1 cellular context compared by ENCODE assay signal in the genomic region with DNA sequence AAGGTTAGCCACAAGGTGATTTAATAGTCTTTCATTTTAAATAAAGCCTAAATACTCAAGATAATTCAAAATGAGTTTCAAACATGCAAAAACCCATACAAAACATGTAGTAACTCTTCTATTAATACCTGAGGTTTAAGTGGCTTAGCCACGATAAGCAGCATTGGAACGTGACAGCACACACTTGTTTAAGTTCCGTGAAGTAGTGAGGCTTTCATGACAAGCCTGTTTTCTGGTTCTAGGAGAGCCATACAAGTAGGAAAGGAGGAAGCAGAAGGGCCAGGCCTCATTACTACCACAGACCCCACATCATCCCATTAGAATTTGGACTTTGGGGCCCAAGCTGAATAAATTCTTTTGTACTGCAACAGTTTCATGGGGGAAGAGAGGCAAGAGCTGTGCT.
TF ChIP-seq lines count a peak whose summit lies in the region.

No MANE protein-coding gene starts in this region.

TF ChIP-seq in SK-N-SH, 30 proteins besides CTCF, POLR2A, EP300 and RAD21 (continued from another document):
- TF ChIP-seq EZH2phosphoT487 (IDR thresholded peaks at IDR 0.05; ENCODE audit: borderline replicate concordance, low read depth): no peak
- TF ChIP-seq, protein P1, sequence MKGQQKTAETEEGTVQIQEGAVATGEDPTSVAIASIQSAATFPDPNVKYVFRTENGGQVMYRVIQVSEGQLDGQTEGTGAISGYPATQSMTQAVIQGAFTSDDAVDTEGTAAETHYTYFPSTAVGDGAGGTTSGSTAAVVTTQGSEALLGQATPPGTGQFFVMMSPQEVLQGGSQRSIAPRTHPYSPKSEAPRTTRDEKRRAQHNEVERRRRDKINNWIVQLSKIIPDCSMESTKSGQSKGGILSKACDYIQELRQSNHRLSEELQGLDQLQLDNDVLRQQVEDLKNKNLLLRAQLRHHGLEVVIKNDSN (IDR thresholded peaks at IDR 0.05; ENCODE audit: borderline replicate concordance, low read depth): no peak
- TF ChIP-seq, protein P2, sequence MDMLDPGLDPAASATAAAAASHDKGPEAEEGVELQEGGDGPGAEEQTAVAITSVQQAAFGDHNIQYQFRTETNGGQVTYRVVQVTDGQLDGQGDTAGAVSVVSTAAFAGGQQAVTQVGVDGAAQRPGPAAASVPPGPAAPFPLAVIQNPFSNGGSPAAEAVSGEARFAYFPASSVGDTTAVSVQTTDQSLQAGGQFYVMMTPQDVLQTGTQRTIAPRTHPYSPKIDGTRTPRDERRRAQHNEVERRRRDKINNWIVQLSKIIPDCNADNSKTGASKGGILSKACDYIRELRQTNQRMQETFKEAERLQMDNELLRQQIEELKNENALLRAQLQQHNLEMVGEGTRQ (IDR thresholded peaks at IDR 0.05; ENCODE audit: borderline replicate concordance, low read depth, low read length): no peak
- TF ChIP-seq RXRA (IDR thresholded peaks at IDR 0.05; ENCODE audit: borderline replicate concordance, low read depth): no peak
- no peak for TF ChIP-seq MXI1 (IDR thresholded peaks at IDR 0.05; ENCODE audit: low read depth, low read length)
- no peak for TF ChIP-seq TCF12 (IDR thresholded peaks at IDR 0.05)
- TF ChIP-seq, protein P3, sequence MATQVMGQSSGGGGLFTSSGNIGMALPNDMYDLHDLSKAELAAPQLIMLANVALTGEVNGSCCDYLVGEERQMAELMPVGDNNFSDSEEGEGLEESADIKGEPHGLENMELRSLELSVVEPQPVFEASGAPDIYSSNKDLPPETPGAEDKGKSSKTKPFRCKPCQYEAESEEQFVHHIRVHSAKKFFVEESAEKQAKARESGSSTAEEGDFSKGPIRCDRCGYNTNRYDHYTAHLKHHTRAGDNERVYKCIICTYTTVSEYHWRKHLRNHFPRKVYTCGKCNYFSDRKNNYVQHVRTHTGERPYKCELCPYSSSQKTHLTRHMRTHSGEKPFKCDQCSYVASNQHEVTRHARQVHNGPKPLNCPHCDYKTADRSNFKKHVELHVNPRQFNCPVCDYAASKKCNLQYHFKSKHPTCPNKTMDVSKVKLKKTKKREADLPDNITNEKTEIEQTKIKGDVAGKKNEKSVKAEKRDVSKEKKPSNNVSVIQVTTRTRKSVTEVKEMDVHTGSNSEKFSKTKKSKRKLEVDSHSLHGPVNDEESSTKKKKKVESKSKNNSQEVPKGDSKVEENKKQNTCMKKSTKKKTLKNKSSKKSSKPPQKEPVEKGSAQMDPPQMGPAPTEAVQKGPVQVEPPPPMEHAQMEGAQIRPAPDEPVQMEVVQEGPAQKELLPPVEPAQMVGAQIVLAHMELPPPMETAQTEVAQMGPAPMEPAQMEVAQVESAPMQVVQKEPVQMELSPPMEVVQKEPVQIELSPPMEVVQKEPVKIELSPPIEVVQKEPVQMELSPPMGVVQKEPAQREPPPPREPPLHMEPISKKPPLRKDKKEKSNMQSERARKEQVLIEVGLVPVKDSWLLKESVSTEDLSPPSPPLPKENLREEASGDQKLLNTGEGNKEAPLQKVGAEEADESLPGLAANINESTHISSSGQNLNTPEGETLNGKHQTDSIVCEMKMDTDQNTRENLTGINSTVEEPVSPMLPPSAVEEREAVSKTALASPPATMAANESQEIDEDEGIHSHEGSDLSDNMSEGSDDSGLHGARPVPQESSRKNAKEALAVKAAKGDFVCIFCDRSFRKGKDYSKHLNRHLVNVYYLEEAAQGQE (IDR thresholded peaks at IDR 0.05; ENCODE audit: low read depth, low read length): no peak
- TF ChIP-seq YY1 (IDR thresholded peaks at IDR 0.05; ENCODE audit: low read depth): no peak
- no peak for TF ChIP-seq FOXJ3 (CRISPR knock-in tag; IDR thresholded peaks at IDR 0.05)
- TF ChIP-seq FOXM1 (IDR thresholded peaks at IDR 0.05; ENCODE audit: low read depth): no peak
- TF ChIP-seq MEF2A (IDR thresholded peaks at IDR 0.05; ENCODE audit: borderline replicate concordance, low read depth): no peak
- no peak for TF ChIP-seq ELF1 (IDR thresholded peaks at IDR 0.05)
- TF ChIP-seq, protein P4, sequence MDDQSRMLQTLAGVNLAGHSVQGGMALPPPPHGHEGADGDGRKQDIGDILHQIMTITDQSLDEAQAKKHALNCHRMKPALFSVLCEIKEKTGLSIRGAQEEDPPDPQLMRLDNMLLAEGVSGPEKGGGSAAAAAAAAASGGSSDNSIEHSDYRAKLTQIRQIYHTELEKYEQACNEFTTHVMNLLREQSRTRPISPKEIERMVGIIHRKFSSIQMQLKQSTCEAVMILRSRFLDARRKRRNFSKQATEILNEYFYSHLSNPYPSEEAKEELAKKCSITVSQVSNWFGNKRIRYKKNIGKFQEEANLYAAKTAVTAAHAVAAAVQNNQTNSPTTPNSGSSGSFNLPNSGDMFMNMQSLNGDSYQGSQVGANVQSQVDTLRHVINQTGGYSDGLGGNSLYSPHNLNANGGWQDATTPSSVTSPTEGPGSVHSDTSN (IDR thresholded peaks at IDR 0.05): no peak
- TF ChIP-seq NRF1 (IDR thresholded peaks at IDR 0.05; ENCODE audit: low read depth, low read length): no peak
- TF ChIP-seq GATA2 (CRISPR knock-in tag; IDR thresholded peaks at IDR 0.05): no peak
- no peak for TF ChIP-seq JUND (IDR thresholded peaks at IDR 0.05)
- no peak for TF ChIP-seq NFIC (IDR thresholded peaks at IDR 0.05; ENCODE audit: borderline replicate concordance)
